Comparison of ENCODE assay signal across 8 cellular contexts in the genomic region with DNA sequence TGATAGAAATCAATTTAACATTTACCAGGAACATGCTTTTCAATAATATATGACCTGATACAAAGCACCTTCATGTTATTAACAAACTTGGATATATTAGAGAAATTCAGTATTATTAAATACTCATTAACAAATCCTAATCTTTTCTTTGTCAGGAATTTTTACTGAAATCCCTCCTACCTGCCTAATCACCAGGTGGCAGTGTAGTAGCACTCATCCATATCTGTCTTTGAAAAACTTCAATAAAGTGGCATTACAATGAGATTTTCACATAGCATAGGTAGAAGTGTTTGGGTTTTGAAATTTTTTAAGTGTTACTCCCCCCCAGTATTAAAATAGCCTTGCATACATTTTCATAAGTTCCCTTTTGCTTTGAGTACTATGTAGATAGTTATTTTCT.
A peak's percentile ranks its signal among the peaks of the same experiment; 100 is the strongest.
DNase-seq lines count a peak whose midpoint lies in the region; TF ChIP-seq lines count a peak whose summit lies in the region.

No MANE protein-coding gene starts in this region.

- H3K4me1 ChIP-seq in HAP-1: peaks cover 6% of the 10 kb centered on the region; the same call in 1 of the 2 replicates

- H3K27me3 ChIP-seq in HAP-1 (ENCODE audit: low read depth): no peaks in the 10 kb centered on the region

- TF ChIP-seq CTCF in C4-2B (conservative IDR thresholded peaks at IDR 0.05) (peak; percentile 90), RWPE1 (conservative IDR thresholded peaks at IDR 0.05; ENCODE audit: low read depth) (peak; percentile 52)

- H3K36me3 ChIP-seq in HAP-1 (replicated peaks): no peaks in the 10 kb centered on the region

- CTCF ChIA-PET in RWPE1 (lab: Yijun Ruan, JAX): interaction anchor here (0.6 kb wide), 2 partner anchors 598 to 877 kb away, joined by 3 to 5 read pairs; no protein-coding TSS in a partner anchor

- intact Hi-C loops in posterior cingulate gyrus (cut with DNase I): no loop called here

- DNase-seq in HAP-1 (ENCODE audit: low spot score in 2 of 2) (peak; percentile 25 to 34), RWPE1 (ENCODE audit: low spot score) (peak; percentile 13), iPS DF 4.7 (ENCODE audit: extremely low read depth, low spot score) (peak; percentile 2), T1000 (lab: John Stamatoyannopoulos, UW) (no peak), GM19240 (ENCODE audit: insufficient read length, low spot score) (no peak), GOT3 (lab: John Stamatoyannopoulos, UW) (no peak), posterior cingulate gyrus (no peak)

- no peak overlapping the region for H3K27ac ChIP-seq in C4-2B
- no peak overlapping the region for H3K27ac ChIP-seq in RWPE1

- no peak overlapping the region for H3K4me3 ChIP-seq in HAP-1

- POLR2A ChIA-PET in RWPE1 (lab: Yijun Ruan, JAX; ENCODE audit: low non-redundant PET): no interaction called here

- H3K9me3 ChIP-seq in HAP-1: no peaks in the 10 kb centered on the region

- in situ Hi-C loops in HAP-1 (cut with MboI; ENCODE audit: low sequenced_read_pairs): no loop called here

Comparison
In these comparisons a context has a peak if more than half of its experiments do, and no peak if none do; other contexts are left out.
1. DNase-seq: peak in HAP-1 (2 of 2), RWPE1 (single experiment) and iPS DF 4.7 (single experiment); none in T1000 (single experiment), GM19240 (single experiment), GOT3 (single experiment) and posterior cingulate gyrus (0 of 10).